1 cellular context compared by ENCODE assay signal in the genomic region with DNA sequence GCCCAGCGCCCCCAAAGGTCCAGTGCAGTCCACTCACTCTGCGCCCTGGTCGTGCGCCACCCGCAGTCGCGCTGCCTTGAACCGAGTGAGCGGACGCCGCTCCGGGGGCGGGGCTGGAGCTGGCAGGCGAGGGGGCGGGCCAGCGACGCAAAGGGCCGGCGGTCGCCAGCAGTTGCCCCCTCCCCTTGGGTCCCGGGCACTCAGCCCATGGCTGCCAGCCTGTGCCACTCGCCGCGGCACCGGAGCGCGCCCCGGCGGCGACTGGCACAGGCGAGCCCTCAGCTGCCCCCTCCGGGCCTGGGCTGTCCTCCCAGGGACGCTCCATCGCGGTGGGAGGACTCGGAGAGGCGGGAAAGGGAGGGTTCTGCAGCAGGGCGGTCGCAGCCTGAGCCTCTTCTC.
TF ChIP-seq lines count a peak whose summit lies in the region.

A gene with protein sequence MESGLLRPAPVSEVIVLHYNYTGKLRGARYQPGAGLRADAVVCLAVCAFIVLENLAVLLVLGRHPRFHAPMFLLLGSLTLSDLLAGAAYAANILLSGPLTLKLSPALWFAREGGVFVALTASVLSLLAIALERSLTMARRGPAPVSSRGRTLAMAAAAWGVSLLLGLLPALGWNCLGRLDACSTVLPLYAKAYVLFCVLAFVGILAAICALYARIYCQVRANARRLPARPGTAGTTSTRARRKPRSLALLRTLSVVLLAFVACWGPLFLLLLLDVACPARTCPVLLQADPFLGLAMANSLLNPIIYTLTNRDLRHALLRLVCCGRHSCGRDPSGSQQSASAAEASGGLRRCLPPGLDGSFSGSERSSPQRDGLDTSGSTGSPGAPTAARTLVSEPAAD (minus strand): TSS at position 87 of the 399 bp plus-strand sequence. CDS start 2,436 bp downstream, outside the sequence.

TF ChIP-seq in GM12878, 131 proteins besides CTCF, POLR2A, EP300 and RAD21:
- no peak for TF ChIP-seq FOS (IDR thresholded peaks at IDR 0.05; ENCODE audit: borderline replicate concordance, extremely low read depth, insufficient read length)
- TF ChIP-seq IKZF1 (conservative IDR thresholded peaks at IDR 0.05) = peak; percentile 21; the same call in 1 of the 2 replicates
- TF ChIP-seq, protein P1, sequence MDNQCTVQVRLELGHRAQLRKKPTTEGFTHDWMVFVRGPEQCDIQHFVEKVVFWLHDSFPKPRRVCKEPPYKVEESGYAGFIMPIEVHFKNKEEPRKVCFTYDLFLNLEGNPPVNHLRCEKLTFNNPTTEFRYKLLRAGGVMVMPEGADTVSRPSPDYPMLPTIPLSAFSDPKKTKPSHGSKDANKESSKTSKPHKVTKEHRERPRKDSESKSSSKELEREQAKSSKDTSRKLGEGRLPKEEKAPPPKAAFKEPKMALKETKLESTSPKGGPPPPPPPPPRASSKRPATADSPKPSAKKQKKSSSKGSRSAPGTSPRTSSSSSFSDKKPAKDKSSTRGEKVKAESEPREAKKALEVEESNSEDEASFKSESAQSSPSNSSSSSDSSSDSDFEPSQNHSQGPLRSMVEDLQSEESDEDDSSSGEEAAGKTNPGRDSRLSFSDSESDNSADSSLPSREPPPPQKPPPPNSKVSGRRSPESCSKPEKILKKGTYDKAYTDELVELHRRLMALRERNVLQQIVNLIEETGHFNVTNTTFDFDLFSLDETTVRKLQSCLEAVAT (IDR thresholded peaks at IDR 0.05) = no peak
TF ChIP-seq in GM12878: peak in this region for 1.
